ENCODE assay signal across 31 cellular contexts in the genomic region with DNA sequence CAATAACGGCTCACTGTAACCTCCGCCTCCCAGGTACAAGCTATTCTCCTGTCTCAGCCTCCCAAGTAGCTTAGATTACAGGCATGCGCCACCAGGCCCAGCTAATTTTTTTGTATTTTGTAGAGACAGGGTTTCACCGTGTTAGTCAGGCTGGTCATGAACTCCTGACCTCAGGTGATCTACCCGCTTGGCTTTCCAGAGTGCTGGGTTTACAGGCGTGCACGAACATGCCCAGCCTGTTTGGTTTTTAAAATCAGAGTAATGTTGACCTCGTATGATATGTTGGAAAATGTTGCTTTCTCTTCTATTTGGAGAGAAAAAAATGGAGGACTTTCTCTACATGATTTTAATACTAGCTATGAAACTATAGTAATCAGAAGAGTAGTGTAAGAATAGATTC.
"Had no signal": no experiment of that assay in that cellular context is flagged by ENCODE, and none has a peak within 500 bp of the region (broad histone marks: within the 10 kb centered on the region; RNA-seq: fewer than 3 reads in every experiment).

No MANE protein-coding gene starts in this region.

- H3K4me3 Mint-ChIP-seq: activated B cell treated with CpG ODN at 0.5 μM for 24 hours; activated CD8-positive, alpha-beta memory T cell treated with anti-CD3 and anti-CD28 coated beads, Interleukin-2, amount 10 ng/mL, durations not matched to agents 7 days and 5 days; activated CD8-positive, alpha-beta T cell treated with anti-CD3 and anti-CD28 coated beads, Interleukin-2, amount 10 ng/mL, durations not matched to agents 7 days and 5 days; activated naive CD4-positive, alpha-beta T cell treated with anti-CD3 and anti-CD28 coated beads, Interleukin-2, amount 10 ng/mL, durations not matched to agents 7 days and 5 days; activated naive CD8-positive, alpha-beta T cell treated with anti-CD3 and anti-CD28 coated beads, Interleukin-2, amount 10 ng/mL, durations not matched to agents 7 days and 5 days; activated T-cell treated with anti-CD3 and anti-CD28 coated beads, Interleukin-2, amount 50 U/mL, for 72 hours; T-helper 17 cell; T-helper 2 cell treated with Interferon-gamma antibody and Interleukin-4, amounts not matched to agents 5 μg/mL and 100 μg/mL, for 36 hours had no signal

- H3K4me1 ChIP-seq: colonic mucosa, esophagus squamous epithelium, gastroesophageal sphincter, heart right ventricle had no signal

- DNase-seq: activated B cell treated with CpG ODN at 0.5 μM for 24 hours; activated CD4-positive, alpha-beta T cell treated with anti-CD3 and anti-CD28 coated beads for 48 hours; activated CD4-positive, alpha-beta T cell treated with anti-CD3 and anti-CD28 coated beads, Interleukin-2, amount 50 U/mL, for 1 hour; activated CD4-positive, alpha-beta T cell treated with anti-CD3 and anti-CD28 coated beads, Interleukin-2, amount 50 U/mL, for 48 hours; activated CD8-positive, alpha-beta memory T cell treated with anti-CD3 and anti-CD28 coated beads, Interleukin-2, amount 10 ng/mL, durations not matched to agents 7 days and 5 days; activated CD8-positive, alpha-beta memory T cell treated with anti-CD3 and anti-CD28 coated beads, Interleukin-2, amount 50 U/mL, for 4 hours; activated CD8-positive, alpha-beta T cell treated with anti-CD3 and anti-CD28 coated beads, Interleukin-2, amount 10 ng/mL, durations not matched to agents 7 days and 5 days; activated gamma-delta T cell; activated naive CD4-positive, alpha-beta T cell; activated naive CD4-positive, alpha-beta T cell treated with anti-CD3 and anti-CD28 coated beads, Interleukin-2, amount 10 ng/mL, durations not matched to agents 7 days and 5 days; activated naive CD8-positive, alpha-beta T cell treated with anti-CD3 and anti-CD28 coated beads, Interleukin-2, amount 10 ng/mL, durations not matched to agents 7 days and 5 days; activated T-cell treated with anti-CD3 and anti-CD28 coated beads, Interleukin-2, amount 50 U/mL, for 1 hour; activated T-cell treated with anti-CD3 and anti-CD28 coated beads, Interleukin-2, amount 50 U/mL, for 72 hours; anterior cingulate cortex; brain microvascular endothelial cell; central memory CD4-positive, alpha-beta T cell; cerebellar nuclear complex; colonic mucosa; effector CD8-positive, alpha-beta T cell; erythroblast; esophagus squamous epithelium; foreskin melanocyte; heart right ventricle; T-helper 1 cell; T-helper 17 cell; T1000; WERI-Rb-1 had no signal

- H3K27ac ChIP-seq: brain microvascular endothelial cell, cardiac muscle cell, colonic mucosa, esophagus squamous epithelium, gastroesophageal sphincter, heart right ventricle, WERI-Rb-1 had no signal

- H3K27me3 ChIP-seq: brain microvascular endothelial cell, cardiac muscle cell, colonic mucosa, esophagus squamous epithelium, gastroesophageal sphincter, heart right ventricle had no signal

- H3K9me3 Mint-ChIP-seq: activated B cell treated with CpG ODN at 0.5 μM for 24 hours; activated naive CD8-positive, alpha-beta T cell treated with anti-CD3 and anti-CD28 coated beads, Interleukin-2, amount 10 ng/mL, durations not matched to agents 7 days and 5 days; T-helper 2 cell treated with Interferon-gamma antibody and Interleukin-4, amounts not matched to agents 5 μg/mL and 100 μg/mL, for 36 hours had no signal

- H3K4me3 ChIP-seq: cardiac muscle cell, colonic mucosa, esophagus squamous epithelium, gastroesophageal sphincter, heart right ventricle had no signal

- H3K9me3 ChIP-seq: colonic mucosa, esophagus squamous epithelium, gastroesophageal sphincter had no signal

- H3K27ac Mint-ChIP-seq: activated B cell treated with CpG ODN at 0.5 μM for 24 hours; activated CD8-positive, alpha-beta memory T cell treated with anti-CD3 and anti-CD28 coated beads, Interleukin-2, amount 10 ng/mL, durations not matched to agents 7 days and 5 days; activated CD8-positive, alpha-beta T cell treated with anti-CD3 and anti-CD28 coated beads, Interleukin-2, amount 10 ng/mL, durations not matched to agents 7 days and 5 days; activated naive CD4-positive, alpha-beta T cell treated with anti-CD3 and anti-CD28 coated beads, Interleukin-2, amount 10 ng/mL, durations not matched to agents 7 days and 5 days; activated naive CD4-positive, alpha-beta T cell treated with anti-CD3 and anti-CD28 coated beads, Interleukin-2, amount 50 U/mL, for 72 hours; activated naive CD8-positive, alpha-beta T cell treated with anti-CD3 and anti-CD28 coated beads, Interleukin-2, amount 10 ng/mL, durations not matched to agents 7 days and 5 days; activated T-cell treated with anti-CD3 and anti-CD28 coated beads, Interleukin-2, amount 50 U/mL, for 72 hours; T-helper 17 cell; T-helper 2 cell treated with Interferon-gamma antibody and Interleukin-4, amounts not matched to agents 5 μg/mL and 100 μg/mL, for 36 hours had no signal

- H3K4me1 Mint-ChIP-seq: activated B cell treated with CpG ODN at 0.5 μM for 24 hours; activated CD8-positive, alpha-beta memory T cell treated with anti-CD3 and anti-CD28 coated beads, Interleukin-2, amount 10 ng/mL, durations not matched to agents 7 days and 5 days; activated naive CD4-positive, alpha-beta T cell treated with anti-CD3 and anti-CD28 coated beads, Interleukin-2, amount 10 ng/mL, durations not matched to agents 7 days and 5 days; activated naive CD8-positive, alpha-beta T cell treated with anti-CD3 and anti-CD28 coated beads, Interleukin-2, amount 10 ng/mL, durations not matched to agents 7 days and 5 days; T-helper 17 cell had no signal

- H3K36me3 Mint-ChIP-seq: activated CD8-positive, alpha-beta memory T cell treated with anti-CD3 and anti-CD28 coated beads, Interleukin-2, amount 10 ng/mL, durations not matched to agents 7 days and 5 days; activated naive CD4-positive, alpha-beta T cell treated with anti-CD3 and anti-CD28 coated beads, Interleukin-2, amount 10 ng/mL, durations not matched to agents 7 days and 5 days; activated naive CD4-positive, alpha-beta T cell treated with anti-CD3 and anti-CD28 coated beads, Interleukin-2, amount 50 U/mL, for 72 hours; activated naive CD8-positive, alpha-beta T cell treated with anti-CD3 and anti-CD28 coated beads, Interleukin-2, amount 10 ng/mL, durations not matched to agents 7 days and 5 days had no signal

- H3K36me3 ChIP-seq: brain microvascular endothelial cell, cardiac muscle cell, colonic mucosa, esophagus squamous epithelium, gastroesophageal sphincter, heart right ventricle, WERI-Rb-1 had no signal

- H3K27me3 Mint-ChIP-seq: activated B cell treated with CpG ODN at 0.5 μM for 24 hours; activated CD8-positive, alpha-beta memory T cell treated with anti-CD3 and anti-CD28 coated beads, Interleukin-2, amount 10 ng/mL, durations not matched to agents 7 days and 5 days; activated naive CD4-positive, alpha-beta T cell treated with anti-CD3 and anti-CD28 coated beads, Interleukin-2, amount 10 ng/mL, durations not matched to agents 7 days and 5 days; activated naive CD8-positive, alpha-beta T cell treated with anti-CD3 and anti-CD28 coated beads, Interleukin-2, amount 10 ng/mL, durations not matched to agents 7 days and 5 days; T-helper 17 cell had no signal
